14 cellular contexts compared by ENCODE assay signal in the genomic region with DNA sequence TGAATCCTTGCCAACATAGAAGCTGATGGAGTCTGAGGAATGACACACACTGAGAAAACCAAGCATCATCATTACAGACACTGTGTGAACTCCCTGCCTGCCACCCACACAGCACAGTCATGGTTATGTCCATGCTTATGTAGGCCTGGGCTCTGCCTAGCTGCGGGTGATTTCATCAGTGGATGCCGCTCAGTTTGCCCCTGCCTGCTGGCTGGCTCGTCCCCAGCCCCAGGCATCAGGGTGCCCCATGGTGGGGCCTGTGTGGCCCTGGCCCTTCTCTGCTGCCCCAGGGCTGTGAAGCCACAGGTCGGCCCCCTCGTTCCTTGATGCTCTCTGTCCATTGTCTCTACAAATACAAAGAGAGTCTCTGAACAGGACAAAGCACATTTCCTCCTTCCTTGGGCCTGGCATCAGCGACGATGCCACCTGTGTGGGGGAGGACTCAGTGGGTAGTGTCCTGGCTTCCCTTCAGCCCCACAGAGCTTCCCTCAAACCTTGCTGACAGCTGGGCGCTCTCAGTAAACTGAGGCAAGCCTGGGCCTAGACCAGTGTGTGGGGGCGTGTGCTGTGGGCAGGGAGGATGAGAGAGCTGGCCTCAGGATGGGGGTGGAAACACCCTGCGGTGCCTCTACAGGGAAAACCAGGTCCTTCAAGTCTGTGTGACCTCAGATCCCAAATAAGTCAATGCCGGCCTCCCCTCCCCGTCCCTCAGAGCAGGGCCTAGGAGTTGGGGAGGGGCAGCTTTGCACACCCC. TPM values are rescaled to one million over a fixed set of nuclear protein-coding genes. Genes with fewer than 3 reads are reported as not detected.
DNase-seq lines count a peak whose midpoint lies in the region; ATAC-seq and TF ChIP-seq lines count a peak whose summit lies in the region.
"Had no signal": no experiment of that assay in that cellular context is flagged by ENCODE, and none has a peak within 500 bp of the region (broad histone marks: within the 10 kb centered on the region; RNA-seq: fewer than 3 reads in every experiment).

No MANE protein-coding gene starts in this region.

- H3K27me3 Mint-ChIP-seq in activated CD8-positive, alpha-beta memory T cell treated with anti-CD3 and anti-CD28 coated beads, Interleukin-2, amount 10 ng/mL, durations not matched to agents 7 days and 5 days = no peaks in the 10 kb centered on the region

- DNase-seq in EH (ENCODE audit: low read depth) (peak; percentile 54), fibroblast of pulmonary artery (ENCODE audit: low read depth) (peak; percentile 15), MG63 (no peak)
- peak; percentile 31 for DNase-seq in activated CD8-positive, alpha-beta memory T cell treated with anti-CD3 and anti-CD28 coated beads, Interleukin-2, amount 10 ng/mL, durations not matched to agents 7 days and 5 days
- DNase-seq: NCI-H1105; NCI-H446; PC-9; stimulated activated CD4-positive, alpha-beta T cell treated with anti-CD3 and anti-CD28 coated beads, Interleukin-4, amount 100 ng/mL, for 4 hours; stimulated activated naive CD4-positive, alpha-beta T cell had no signal

- H3K4me3 Mint-ChIP-seq in activated CD8-positive, alpha-beta memory T cell treated with anti-CD3 and anti-CD28 coated beads, Interleukin-2, amount 10 ng/mL, durations not matched to agents 7 days and 5 days = no peak overlapping the region
- H3K4me3 Mint-ChIP-seq: memory B cell had no signal

- peaks cover 31% of the 10 kb centered on the region for H3K4me1 ChIP-seq in skeletal muscle satellite cell (ENCODE audit: control insufficient read depth, insufficient read depth, low read length)

- no peaks in the 10 kb centered on the region for H3K36me3 Mint-ChIP-seq in activated CD8-positive, alpha-beta memory T cell treated with anti-CD3 and anti-CD28 coated beads, Interleukin-2, amount 10 ng/mL, durations not matched to agents 7 days and 5 days
- H3K36me3 Mint-ChIP-seq: memory B cell had no signal

- H3K4me1 Mint-ChIP-seq in activated CD8-positive, alpha-beta memory T cell treated with anti-CD3 and anti-CD28 coated beads, Interleukin-2, amount 10 ng/mL, durations not matched to agents 7 days and 5 days = peaks cover 5% of the 10 kb centered on the region
- H3K4me1 Mint-ChIP-seq: memory B cell had no signal

- H3K36me3 ChIP-seq in skeletal muscle satellite cell (ENCODE audit: insufficient read depth, low read length) (no peaks in the 10 kb centered on the region), MG63 (no peaks in the 10 kb centered on the region)

- no peaks in the 10 kb centered on the region for H3K9me3 Mint-ChIP-seq in activated CD8-positive, alpha-beta memory T cell treated with anti-CD3 and anti-CD28 coated beads, Interleukin-2, amount 10 ng/mL, durations not matched to agents 7 days and 5 days (ENCODE audit: low read depth)
- H3K9me3 Mint-ChIP-seq: memory B cell had no signal

- peak overlapping the region; percentile 13 for H3K4me2 ChIP-seq in skeletal muscle satellite cell (ENCODE audit: low read length)
- H3K4me2 ChIP-seq: PC-9 had no signal

- CTCF ChIA-PET in activated CD8-positive, alpha-beta memory T cell treated with anti-CD3 and anti-CD28 coated beads, Interleukin-2, amount 10 ng/mL, durations not matched to agents 7 days and 5 days (lab: Charles Lee) = no interaction called here

- peak overlapping the region; percentile 44 for H3K9ac ChIP-seq in skeletal muscle satellite cell (ENCODE audit: low read depth, low read length)

- no peak for ATAC-seq in activated CD8-positive, alpha-beta memory T cell treated with anti-CD3 and anti-CD28 coated beads, Interleukin-2, amount 10 ng/mL, durations not matched to agents 7 days and 5 days
- ATAC-seq in GM18909 (IDR thresholded peaks at IDR 0.05; ENCODE audit: poor library complexity, unreplicated experiment) = no peak
- ATAC-seq in GM18520 (IDR thresholded peaks at IDR 0.05; ENCODE audit: unreplicated experiment) = no peak
- ATAC-seq: activated CD4-positive, CD25-positive, alpha-beta regulatory T cell treated with anti-CD3 and anti-CD28 coated beads, Interleukin-2, amount 50 U/mL, for 24 hours had no signal

- no peaks in the 10 kb centered on the region for H3K27me3 ChIP-seq in skeletal muscle satellite cell (ENCODE audit: control insufficient read depth, insufficient read depth, low read length)
- no peaks in the 10 kb centered on the region for H3K27me3 ChIP-seq in MG63

- no peak for TF ChIP-seq CTCF in fibroblast of pulmonary artery (IDR thresholded peaks at IDR 0.05; ENCODE audit: low read length, missing control alignments)

- H3K27ac Mint-ChIP-seq in activated CD8-positive, alpha-beta memory T cell treated with anti-CD3 and anti-CD28 coated beads, Interleukin-2, amount 10 ng/mL, durations not matched to agents 7 days and 5 days = no peak overlapping the region
- H3K27ac Mint-ChIP-seq: memory B cell had no signal

- no peaks in the 10 kb centered on the region for H3K9me3 ChIP-seq in skeletal muscle satellite cell (replicated peaks; ENCODE audit: low read length)
- H3K9me3 ChIP-seq in MG63 = no peaks in the 10 kb centered on the region

- no peak overlapping the region for H3K4me3 ChIP-seq in fibroblast of pulmonary artery (replicated peaks; ENCODE audit: low read depth, low read length)
- no peak overlapping the region for H3K4me3 ChIP-seq in skeletal muscle satellite cell (ENCODE audit: low read length)
- no peak overlapping the region for H3K4me3 ChIP-seq in MG63
- H3K4me3 ChIP-seq: PC-9 had no signal

RNA-seq across cellular contexts. Expression of gene TUB, which starts 20.0 kb away (rescaled TPM):
- total RNA-seq in activated CD8-positive, alpha-beta memory T cell treated with anti-CD3 and anti-CD28 coated beads, Interleukin-2, amount 10 ng/mL, durations not matched to agents 7 days and 5 days = under 1 TPM; 0.07 to 0.09 TPM
- 4.1 and 4.8 TPM in 2 replicates for total RNA-seq in skeletal muscle satellite cell (2012; rRNA removed)
- total RNA-seq in MG63 (2014; rRNA removed; shearing (Covaris generic); ENCODE audit: low replicate concordance) = 19.2 and 23.6 TPM in 2 replicates
- total RNA-seq: PC-9 had no signal

Comparison
In these comparisons a context has a peak if more than half of its experiments do, and no peak if none do; other contexts are left out.
1. RNA of gene TUB, which starts 20.0 kb away (total RNA-seq): 19.2 to 23.6 TPM in MG63; 0.07 to 0.09 TPM in activated CD8-positive, alpha-beta memory T cell treated with anti-CD3 and anti-CD28 coated beads, Interleukin-2, amount 10 ng/mL, durations not matched to agents 7 days and 5 days; every median in the first group is over 10 times any median in the second.